In genomic region chr2:130727286-130727924, GRCh38 we compare ENCODE assay signal across 9 cellular contexts. TPM values are rescaled to one million over a fixed set of nuclear protein-coding genes. Genes with fewer than 3 reads are reported as not detected.
DNase-seq lines count a peak whose midpoint lies in the region; ATAC-seq and TF ChIP-seq lines count a peak whose summit lies in the region.
"Had no signal": no experiment of that assay in that cellular context is flagged by ENCODE, and none has a peak within 500 bp of the region (broad histone marks: within the 10 kb centered on the region; RNA-seq: fewer than 3 reads in every experiment).

No MANE protein-coding gene starts in this region.

- H3K36me3 ChIP-seq in mucosa of rectum (ENCODE audit: control insufficient read depth in 2 of 2, insufficient read depth in 2 of 2, low read length in 2 of 2) = no peaks in the 10 kb centered on the region

- peak; percentile 92 for ATAC-seq in HG03064 (IDR thresholded peaks at IDR 0.05; ENCODE audit: low read depth, unreplicated experiment)

- no peak for TF ChIP-seq CTCF in epithelial cell of proximal tubule (conservative IDR thresholded peaks at IDR 0.05; ENCODE audit: low read depth, low read length)

- peak; percentile 54 for DNase-seq in SIG-M5 treated with dmso at 0.1 percent for 504 hours (lab: John Stamatoyannopoulos, UW; ENCODE audit: unreplicated experiment)
- DNase-seq in SIG-M5 (lab: John Stamatoyannopoulos, UW) = no peak
- peak; percentile 74 to 95 for DNase-seq in NCI-H526 (lab: John Stamatoyannopoulos, UW)
- DNase-seq in activated CD8-positive, alpha-beta memory T cell treated with anti-CD3 and anti-CD28 coated beads, Interleukin-2, amount 50 U/mL, for 24 hours (ENCODE audit: extremely low read depth) = peak; percentile 75
- no peak for DNase-seq in epithelial cell of proximal tubule (ENCODE audit: low read depth)
- DNase-seq in stimulated activated CD8-positive, alpha-beta memory T cell treated with anti-CD3 and anti-CD28 coated beads, Interleukin-4, amount 100 ng/mL, for 24 hours (ENCODE audit: low read depth) = peak; percentile 78
- DNase-seq: DND-41 had no signal

- H3K27ac ChIP-seq in mucosa of rectum (ENCODE audit: low read depth in 2 of 2, low read length in 2 of 2) = peak overlapping the region; percentile 53 to 56

- peaks cover 3 to 4% of the 10 kb centered on the region in 2 donors for H3K27me3 ChIP-seq in mucosa of rectum (ENCODE audit: control insufficient read depth in 2 of 2, insufficient read depth in 2 of 2, low read length in 2 of 2)

- H3K4me3 ChIP-seq in epithelial cell of proximal tubule (ENCODE audit: low read depth, low read length) (peak overlapping the region; percentile 57), mucosa of rectum (ENCODE audit: low read length in 2 of 2) (peak overlapping the region; percentile 70 to 75)

- H3K9me3 ChIP-seq in mucosa of rectum (ENCODE audit: control insufficient read depth in 2 of 2, low read length in 2 of 2) = no peaks in the 10 kb centered on the region

- H3K4me1 ChIP-seq in mucosa of rectum (ENCODE audit: control insufficient read depth in 2 of 2, insufficient read depth in 2 of 2, low read length in 2 of 2) = peaks cover 14 to 17% of the 10 kb centered on the region in 2 donors

- peak overlapping the region; percentile 44 to 64 for H3K9ac ChIP-seq in mucosa of rectum (ENCODE audit: low read depth in 1 of 2, low read length in 2 of 2)

RNA-seq across cellular contexts. Expression of gene GPR148, which starts 1.5 kb away (rescaled TPM):
- total RNA-seq in epithelial cell of proximal tubule = not detected in 2 replicates

RNA-seq across cellular contexts. Expression of gene AMER3, which starts 27.9 kb away (rescaled TPM):
- not detected in 2 replicates for total RNA-seq in epithelial cell of proximal tubule

Comparison
In these comparisons a context has a peak if more than half of its experiments do, and no peak if none do; other contexts are left out.
1. DNase-seq: peak in SIG-M5 treated with dmso at 0.1 percent for 504 hours (single experiment), NCI-H526 (2 of 2), activated CD8-positive, alpha-beta memory T cell treated with anti-CD3 and anti-CD28 coated beads, Interleukin-2, amount 50 U/mL, for 24 hours (single experiment) and stimulated activated CD8-positive, alpha-beta memory T cell treated with anti-CD3 and anti-CD28 coated beads, Interleukin-4, amount 100 ng/mL, for 24 hours (single experiment); none in SIG-M5 (single experiment) and epithelial cell of proximal tubule (single experiment).